In the genomic region with DNA sequence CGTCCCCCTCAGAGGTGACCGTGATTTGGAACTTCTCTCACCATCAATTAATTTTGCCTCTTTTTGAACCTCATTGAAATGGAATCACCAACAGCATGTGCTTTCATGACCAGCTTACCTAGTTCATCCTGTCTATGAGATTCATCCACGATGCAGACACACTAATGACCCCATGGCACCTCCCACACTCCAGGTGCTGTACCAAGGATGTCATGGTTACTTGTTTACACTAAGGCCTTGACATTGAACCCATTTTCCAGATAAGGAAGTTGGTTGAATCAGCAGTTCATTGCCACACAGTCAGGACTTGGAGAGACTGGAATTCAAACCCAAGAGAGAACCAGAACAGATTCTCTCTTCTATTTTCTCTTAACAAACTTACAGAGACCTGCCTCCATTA, we compare ENCODE assay signal across 13 cellular contexts.
A peak's percentile ranks its signal among the peaks of the same experiment; 100 is the strongest.
DNase-seq lines count a peak whose midpoint lies in the region; TF ChIP-seq lines count a peak whose summit lies in the region.
"Had no signal": no experiment of that assay in that cellular context is flagged by ENCODE, and none has a peak within 500 bp of the region (broad histone marks: within the 10 kb centered on the region; RNA-seq: fewer than 3 reads in every experiment).

No MANE protein-coding gene starts in this region.

- no peaks in the 10 kb centered on the region for H3K27me3 Mint-ChIP-seq in dendritic cell treated with granulocyte-macrophage colony-stimulating factor and Interleukin-4, amounts not matched to agents 40 ng/mL and 50 ng/mL, for 4 days
- H3K27me3 Mint-ChIP-seq: activated B cell treated with CpG ODN at 0.5 μM for 24 hours had no signal

- H3K36me3 ChIP-seq in mesodermal cell (ENCODE audit: control insufficient read depth, insufficient read depth, low read length): no peaks in the 10 kb centered on the region
- H3K36me3 ChIP-seq in spleen: no peaks in the 10 kb centered on the region

- TF ChIP-seq POLR2A in spleen (IDR thresholded peaks at IDR 0.05): peak in 1 of 3 donors; percentile 4

- intact Hi-C loops in dendritic cell treated with granulocyte-macrophage colony-stimulating factor and Interleukin-4, amounts not matched to agents 40 ng/mL and 50 ng/mL, for 4 days (cut with micrococcal nuclease): no loop called here
- intact Hi-C loops in spleen (cut with DNase I; ENCODE audit: low total_unique reads): no loop called here

- DNase-seq in spleen (no peak), ACHN (no peak), NCI-H774 (lab: John Stamatoyannopoulos, UW) (no peak), GF-D8 (lab: John Stamatoyannopoulos, UW) (no peak), DMS 273 treated with DMSO at 0.1 percent for 48 hours (lab: John Stamatoyannopoulos, UW) (no peak)
- DNase-seq: activated B cell treated with CpG ODN at 0.5 μM for 24 hours; naive B cell; NCI-H524 treated with DMSO at 0.1 percent for 48 hours; stimulated activated CD4-positive, alpha-beta T cell treated with anti-CD3 and anti-CD28 coated beads, Interleukin-15, amount 100 ng/mL, for 24 hours had no signal

- no peak for TF ChIP-seq CTCF in spleen (IDR thresholded peaks at IDR 0.05 in 8 of 11, conservative IDR thresholded peaks at IDR 0.05 in 3 of 11)

- peaks cover 10% of the 10 kb centered on the region for H3K36me3 Mint-ChIP-seq in dendritic cell treated with granulocyte-macrophage colony-stimulating factor and Interleukin-4, amounts not matched to agents 40 ng/mL and 50 ng/mL, for 4 days (ENCODE audit: low read depth)
- H3K36me3 Mint-ChIP-seq: naive B cell had no signal

- H3K4me3 ChIP-seq in mesodermal cell (ENCODE audit: extremely low read depth, insufficient read depth, low read length, poor library complexity, severe bottlenecking) (no peak overlapping the region), spleen (no peak overlapping the region)
- H3K4me3 ChIP-seq: BLaER1 had no signal

- no peak for TF ChIP-seq EP300 in Ishikawa (IDR thresholded peaks at IDR 0.05; ENCODE audit: borderline replicate concordance)

- H3K9me3 ChIP-seq in mesodermal cell (ENCODE audit: control insufficient read depth, low read length) (peaks cover 8% of the 10 kb centered on the region), spleen (peaks cover 0 to 16% (median 10%) of the 10 kb centered on the region in 8 donors)

- H3K27me3 ChIP-seq in spleen (replicated peaks in 1 of 7): no peaks in the 10 kb centered on the region
- H3K27me3 ChIP-seq: BLaER1 had no signal

- 96 to 97% methylated on average over 2 to 3 of the region's 3 CpGs for WGBS in mesodermal cell (ENCODE audit: insufficient coverage in 2 of 2), 2 experiments
- WGBS in spleen, 5 donors: 81 to 91% (median 87%) methylated on average over 3 of the region's 3 CpGs

- peaks cover 13% of the 10 kb centered on the region for H3K9me3 Mint-ChIP-seq in dendritic cell treated with granulocyte-macrophage colony-stimulating factor and Interleukin-4, amounts not matched to agents 40 ng/mL and 50 ng/mL, for 4 days

- peaks cover 62% of the 10 kb centered on the region for H3K4me1 ChIP-seq in mesodermal cell (ENCODE audit: control insufficient read depth, insufficient read depth, low read length, poor library complexity, severe bottlenecking)
- H3K4me1 ChIP-seq in spleen: peaks cover 21 to 54% (median 44%) of the 10 kb centered on the region in 6 donors

- in situ Hi-C loops in ACHN (cut with HindIII; ENCODE audit: low pct_ligation_motif_present, low pct_unique_long_range_greater_than_20kb, low sequenced_read_pairs): no loop called here

- TF ChIP-seq RAD21 in Ishikawa (IDR thresholded peaks at IDR 0.05; ENCODE audit: low read depth): no peak

- H3K27ac ChIP-seq in mesodermal cell (ENCODE audit: low read depth, low read length, severe bottlenecking) (peak overlapping the region; percentile 98), spleen (peak overlapping the region in 5 of 8 donors; percentile 48 to 86 (median 79))
- H3K27ac ChIP-seq: BLaER1 had no signal

- H3K4me3 Mint-ChIP-seq in dendritic cell treated with granulocyte-macrophage colony-stimulating factor and Interleukin-4, amounts not matched to agents 40 ng/mL and 50 ng/mL, for 4 days: no peak overlapping the region
- H3K4me3 Mint-ChIP-seq: activated B cell treated with CpG ODN at 0.5 μM for 24 hours, naive B cell had no signal

- peaks cover 71% of the 10 kb centered on the region for H3K4me1 Mint-ChIP-seq in dendritic cell treated with granulocyte-macrophage colony-stimulating factor and Interleukin-4, amounts not matched to agents 40 ng/mL and 50 ng/mL, for 4 days (ENCODE audit: low read depth)
- H3K4me1 Mint-ChIP-seq: activated B cell treated with CpG ODN at 0.5 μM for 24 hours had no signal

- peak overlapping the region; percentile 58 for H3K27ac Mint-ChIP-seq in dendritic cell treated with granulocyte-macrophage colony-stimulating factor and Interleukin-4, amounts not matched to agents 40 ng/mL and 50 ng/mL, for 4 days
- H3K27ac Mint-ChIP-seq: activated B cell treated with CpG ODN at 0.5 μM for 24 hours had no signal

TF ChIP-seq in Ishikawa, 13 proteins besides CTCF, POLR2A, EP300 and RAD21:
- TF ChIP-seq TAF1 (IDR thresholded peaks at IDR 0.05; ENCODE audit: low read depth): 0 out of 2 replicates have a peak, but pooled peaks have one; percentile 14
- TF ChIP-seq, protein P1, sequence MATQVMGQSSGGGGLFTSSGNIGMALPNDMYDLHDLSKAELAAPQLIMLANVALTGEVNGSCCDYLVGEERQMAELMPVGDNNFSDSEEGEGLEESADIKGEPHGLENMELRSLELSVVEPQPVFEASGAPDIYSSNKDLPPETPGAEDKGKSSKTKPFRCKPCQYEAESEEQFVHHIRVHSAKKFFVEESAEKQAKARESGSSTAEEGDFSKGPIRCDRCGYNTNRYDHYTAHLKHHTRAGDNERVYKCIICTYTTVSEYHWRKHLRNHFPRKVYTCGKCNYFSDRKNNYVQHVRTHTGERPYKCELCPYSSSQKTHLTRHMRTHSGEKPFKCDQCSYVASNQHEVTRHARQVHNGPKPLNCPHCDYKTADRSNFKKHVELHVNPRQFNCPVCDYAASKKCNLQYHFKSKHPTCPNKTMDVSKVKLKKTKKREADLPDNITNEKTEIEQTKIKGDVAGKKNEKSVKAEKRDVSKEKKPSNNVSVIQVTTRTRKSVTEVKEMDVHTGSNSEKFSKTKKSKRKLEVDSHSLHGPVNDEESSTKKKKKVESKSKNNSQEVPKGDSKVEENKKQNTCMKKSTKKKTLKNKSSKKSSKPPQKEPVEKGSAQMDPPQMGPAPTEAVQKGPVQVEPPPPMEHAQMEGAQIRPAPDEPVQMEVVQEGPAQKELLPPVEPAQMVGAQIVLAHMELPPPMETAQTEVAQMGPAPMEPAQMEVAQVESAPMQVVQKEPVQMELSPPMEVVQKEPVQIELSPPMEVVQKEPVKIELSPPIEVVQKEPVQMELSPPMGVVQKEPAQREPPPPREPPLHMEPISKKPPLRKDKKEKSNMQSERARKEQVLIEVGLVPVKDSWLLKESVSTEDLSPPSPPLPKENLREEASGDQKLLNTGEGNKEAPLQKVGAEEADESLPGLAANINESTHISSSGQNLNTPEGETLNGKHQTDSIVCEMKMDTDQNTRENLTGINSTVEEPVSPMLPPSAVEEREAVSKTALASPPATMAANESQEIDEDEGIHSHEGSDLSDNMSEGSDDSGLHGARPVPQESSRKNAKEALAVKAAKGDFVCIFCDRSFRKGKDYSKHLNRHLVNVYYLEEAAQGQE (IDR thresholded peaks at IDR 0.05; ENCODE audit: low read depth): no peak
